27 cellular contexts compared by ENCODE assay signal in genomic region chr2:109507217-109507616, GRCh38.
DNase-seq lines count a peak whose midpoint lies in the region; ATAC-seq, FAIRE-seq and TF ChIP-seq lines count a peak whose summit lies in the region.
"Had no signal": no experiment of that assay in that cellular context is flagged by ENCODE, and none has a peak within 500 bp of the region (broad histone marks: within the 10 kb centered on the region; RNA-seq: fewer than 3 reads in every experiment).

No MANE protein-coding gene starts in this region.

- H2AFZ ChIP-seq in osteoblast (ENCODE audit: low read length): no peak overlapping the region

- ATAC-seq in HG02938 (IDR thresholded peaks at IDR 0.05; ENCODE audit: unreplicated experiment) (peak; percentile 60), T-helper 17 cell (no peak), lower lobe of right lung (no peak)
- ATAC-seq: activated T-cell treated with anti-CD3 and anti-CD28 coated beads, Interleukin-2, amount 50 U/mL, for 4 hours; K562; naive thymus-derived CD8-positive, alpha-beta T cell; right lobe of liver; SK-N-SH treated with all-trans-retinoic acid at 6 μM for 48 hours had no signal

- H3K9me3 ChIP-seq in osteoblast (ENCODE audit: low read depth, low read length): no peaks in the 10 kb centered on the region
- H3K9me3 ChIP-seq in T-helper 17 cell (ENCODE audit: control insufficient read depth, low read length, poor library complexity, severe bottlenecking): no peaks in the 10 kb centered on the region
- peaks cover 5% of the 10 kb centered on the region for H3K9me3 ChIP-seq in lower lobe of right lung
- H3K9me3 ChIP-seq: pancreas, right lobe of liver, upper lobe of left lung had no signal

- H3K27ac Mint-ChIP-seq in T-helper 17 cell: no peak overlapping the region
- H3K27ac Mint-ChIP-seq: activated naive CD4-positive, alpha-beta T cell treated with anti-CD3 and anti-CD28 coated beads for 36 hours; dendritic cell treated with granulocyte-macrophage colony-stimulating factor and Interleukin-4, amounts not matched to agents 40 ng/mL and 50 ng/mL, for 4 days had no signal

- no peaks in the 10 kb centered on the region for H3K79me2 ChIP-seq in osteoblast (ENCODE audit: insufficient read depth, low read length)

- TF ChIP-seq CTCF in GM12865 (IDR thresholded peaks at IDR 0.05; ENCODE audit: insufficient read depth, low read depth, low read length, missing control alignments): no peak
- no peak for TF ChIP-seq CTCF in NB4 (IDR thresholded peaks at IDR 0.05; ENCODE audit: low read depth, low read length)
- no peak for TF ChIP-seq CTCF in osteoblast (IDR thresholded peaks at IDR 0.05; ENCODE audit: extremely low read depth, low read depth, low read length)
- TF ChIP-seq CTCF in lower lobe of right lung (IDR thresholded peaks at IDR 0.05): no peak

- FAIRE-seq in H54 (lab: Jason Lieb, UNC): no peak
- FAIRE-seq: endometrium, K562, pancreas had no signal

- intact Hi-C loops in lower lobe of right lung (cut with DNase I): no loop called here

- no peaks in the 10 kb centered on the region for H3K36me3 Mint-ChIP-seq in T-helper 17 cell (ENCODE audit: low read depth)

- TF ChIP-seq POLR2A in NB4 (IDR thresholded peaks at IDR 0.05; ENCODE audit: extremely low read depth, insufficient read length) (no peak), H54 (IDR thresholded peaks at IDR 0.05; ENCODE audit: low read depth, low read length) (no peak)

- H3K4me1 ChIP-seq in osteoblast (ENCODE audit: insufficient read depth, low read length) (no peaks in the 10 kb centered on the region), lower lobe of right lung (no peaks in the 10 kb centered on the region)
- H3K4me1 ChIP-seq: pancreas had no signal

- H3K27me3 ChIP-seq in osteoblast (ENCODE audit: insufficient read depth, low read length): no peaks in the 10 kb centered on the region
- no peaks in the 10 kb centered on the region for H3K27me3 ChIP-seq in lower lobe of right lung (ENCODE audit: low read depth)
- H3K27me3 ChIP-seq: pancreas, right lobe of liver, stomach, upper lobe of left lung had no signal

- H3K27ac ChIP-seq in osteoblast (ENCODE audit: low read depth, low read length) (no peak overlapping the region), lower lobe of right lung (no peak overlapping the region)
- H3K27ac ChIP-seq: pancreas, right lobe of liver, stomach, upper lobe of left lung had no signal

- H4K20me1 ChIP-seq in osteoblast (ENCODE audit: insufficient read depth, low read length): no peaks in the 10 kb centered on the region

- H3K4me3 ChIP-seq in GM12865 (ENCODE audit: low read depth, low read length): no peak overlapping the region
- no peak overlapping the region for H3K4me3 ChIP-seq in NB4 (ENCODE audit: low read depth, low read length)
- H3K4me3 ChIP-seq in osteoblast (ENCODE audit: insufficient read depth, low read length): no peak overlapping the region
- no peak overlapping the region for H3K4me3 ChIP-seq in lower lobe of right lung
- H3K4me3 ChIP-seq: K562, pancreas, right lobe of liver, stomach, upper lobe of left lung had no signal

- peaks cover 11% of the 10 kb centered on the region for H3K27me3 Mint-ChIP-seq in T-helper 17 cell
- H3K27me3 Mint-ChIP-seq: dendritic cell treated with granulocyte-macrophage colony-stimulating factor and Interleukin-4, amounts not matched to agents 40 ng/mL and 50 ng/mL, for 4 days; naive thymus-derived CD8-positive, alpha-beta T cell had no signal

- peak; percentile 49 for DNase-seq in GM12865 (ENCODE audit: low read depth)
- peak; percentile 44 for DNase-seq in NB4 (ENCODE audit: low read depth)
- peak; percentile 67 for DNase-seq in osteoblast (ENCODE audit: insufficient read length, low spot score, missing footprints)
- no peak for DNase-seq in DMS114 treated with DMSO at 0.1 percent for 48 hours (lab: John Stamatoyannopoulos, UW; ENCODE audit: unreplicated experiment)
- no peak for DNase-seq in T-helper 17 cell
- DNase-seq in lower lobe of right lung: no peak
- no peak for DNase-seq in H54 (ENCODE audit: insufficient read length, low spot score)
- DNase-seq: activated naive CD4-positive, alpha-beta T cell treated with anti-CD3 and anti-CD28 coated beads for 36 hours; activated T-cell treated with anti-CD3 and anti-CD28 coated beads, Interleukin-2, amount 50 U/mL, for 4 hours; amniotic stem cell; Calu3; EL; mesendoderm; naive thymus-derived CD8-positive, alpha-beta T cell; NCI-H1092; NCI-H2029; NCI-H2227 treated with DMSO at 0.1 percent for 48 hours; NCI-H748 treated with DMSO at 0.1 percent for 48 hours; pancreas; right lobe of liver; stomach; upper lobe of left lung had no signal

- H3K36me3 ChIP-seq in osteoblast (ENCODE audit: insufficient read depth, low read length): no peaks in the 10 kb centered on the region
- H3K36me3 ChIP-seq in lower lobe of right lung: no peaks in the 10 kb centered on the region
- H3K36me3 ChIP-seq: pancreas, right lobe of liver, upper lobe of left lung had no signal

- peaks cover 6% of the 10 kb centered on the region for H3K4me1 Mint-ChIP-seq in T-helper 17 cell

- no peak overlapping the region for H3K4me2 ChIP-seq in osteoblast (ENCODE audit: insufficient read depth, low read length)

- no peak overlapping the region for H3K4me3 Mint-ChIP-seq in T-helper 17 cell
- H3K4me3 Mint-ChIP-seq: activated naive CD4-positive, alpha-beta T cell treated with anti-CD3 and anti-CD28 coated beads for 36 hours; activated T-cell treated with anti-CD3 and anti-CD28 coated beads, Interleukin-2, amount 50 U/mL, for 4 hours; dendritic cell treated with granulocyte-macrophage colony-stimulating factor and Interleukin-4, amounts not matched to agents 40 ng/mL and 50 ng/mL, for 4 days; naive thymus-derived CD8-positive, alpha-beta T cell had no signal

Comparison
In these comparisons a context has a peak if more than half of its experiments do, and no peak if none do; other contexts are left out.
1. DNase-seq: peak in GM12865 (single experiment), NB4 (single experiment) and osteoblast (single experiment); none in DMS114 treated with DMSO at 0.1 percent for 48 hours (single experiment), T-helper 17 cell (0 of 3), lower lobe of right lung (single experiment) and H54 (single experiment).